In the genomic region with DNA sequence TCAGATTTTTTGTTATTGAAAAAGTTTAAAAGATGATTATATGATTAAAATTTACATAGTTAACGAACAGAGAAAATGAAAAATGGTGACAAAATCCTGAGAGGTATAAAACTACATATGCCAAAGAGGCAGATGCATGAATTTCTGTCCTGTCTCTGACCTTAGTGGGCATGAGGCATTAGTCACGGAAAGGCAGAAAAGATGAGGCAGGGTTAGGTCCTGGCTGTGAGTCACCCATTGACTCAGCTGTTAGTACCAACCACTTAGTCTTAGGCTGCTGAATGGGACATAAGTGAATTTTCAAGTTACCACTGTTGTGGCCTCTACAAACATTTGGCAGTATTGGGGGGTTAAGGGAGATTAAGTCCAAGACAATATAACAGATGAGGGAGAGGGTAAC, we compare ENCODE assay signal across 8 cellular contexts. TPM values are rescaled to one million over a fixed set of nuclear protein-coding genes. Genes with fewer than 3 reads are reported as not detected.
A peak's percentile ranks its signal among the peaks of the same experiment; 100 is the strongest.
DNase-seq lines count a peak whose midpoint lies in the region; ATAC-seq and TF ChIP-seq lines count a peak whose summit lies in the region.

No MANE protein-coding gene starts in this region.

- intact Hi-C loops in mucosa of descending colon (cut with DNase I, micrococcal nuclease) = no loop called here

- TF ChIP-seq CTCF in BE2C (IDR thresholded peaks at IDR 0.05; ENCODE audit: low read depth, low read length) (no peak), mucosa of descending colon (IDR thresholded peaks at IDR 0.05) (no peak)

- peaks cover 6% of the 10 kb centered on the region; the same call in 1 of the 2 replicates for H3K36me3 ChIP-seq in BE2C
- H3K36me3 ChIP-seq in mucosa of descending colon (ENCODE audit: low read depth) = no peaks in the 10 kb centered on the region

- H3K4me1 ChIP-seq in BE2C = no peaks in the 10 kb centered on the region
- peaks cover 5% of the 10 kb centered on the region for H3K4me1 ChIP-seq in mucosa of descending colon (ENCODE audit: low read depth)

- H3K9me3 ChIP-seq in BE2C = no peaks in the 10 kb centered on the region
- H3K9me3 ChIP-seq in mucosa of descending colon = no peaks in the 10 kb centered on the region

- DNase-seq in BE2C = peak; percentile 14
- DNase-seq in HS-27A (ENCODE audit: low read depth) = peak; percentile 64
- DNase-seq in activated gamma-delta T cell treated with anti-CD3 and anti-CD28 coated beads, Interleukin-2, amount 50 U/mL, for 16 hours (ENCODE audit: low read depth) = peak; percentile 19
- no peak for DNase-seq in mucosa of descending colon
- DNase-seq in DMS153 (lab: John Stamatoyannopoulos, UW) = no peak
- no peak for DNase-seq in midbrain (lab: John Stamatoyannopoulos, UW)

- H3K27me3 ChIP-seq in BE2C = no peaks in the 10 kb centered on the region

- H3K4me3 ChIP-seq in BE2C (ENCODE audit: low read depth, low read length) (no peak overlapping the region), mucosa of descending colon (no peak overlapping the region)

- peak; percentile 68 for ATAC-seq in mucosa of descending colon
- no peak for ATAC-seq in GM21786 (IDR thresholded peaks at IDR 0.05; ENCODE audit: unreplicated experiment)
- no peak for ATAC-seq in HG02884 (IDR thresholded peaks at IDR 0.05; ENCODE audit: unreplicated experiment)

RNA-seq across cellular contexts. Expression of a gene that starts 33.1 kb away (rescaled TPM):
- polyA plus RNA-seq in BE2C (2012; ENCODE audit: insufficient read depth, insufficient read length, low read depth) = 9.4 TPM
- total RNA-seq in mucosa of descending colon = 10 to 100 TPM; 25.0 to 27.0 (median 25.8) TPM

Comparison
In these comparisons a context has a peak if more than half of its experiments do, and no peak if none do; other contexts are left out.
1. DNase-seq: peak in BE2C (single experiment), HS-27A (single experiment) and activated gamma-delta T cell treated with anti-CD3 and anti-CD28 coated beads, Interleukin-2, amount 50 U/mL, for 16 hours (single experiment); none in mucosa of descending colon (0 of 3), DMS153 (single experiment) and midbrain (single experiment).